In the genomic region with DNA sequence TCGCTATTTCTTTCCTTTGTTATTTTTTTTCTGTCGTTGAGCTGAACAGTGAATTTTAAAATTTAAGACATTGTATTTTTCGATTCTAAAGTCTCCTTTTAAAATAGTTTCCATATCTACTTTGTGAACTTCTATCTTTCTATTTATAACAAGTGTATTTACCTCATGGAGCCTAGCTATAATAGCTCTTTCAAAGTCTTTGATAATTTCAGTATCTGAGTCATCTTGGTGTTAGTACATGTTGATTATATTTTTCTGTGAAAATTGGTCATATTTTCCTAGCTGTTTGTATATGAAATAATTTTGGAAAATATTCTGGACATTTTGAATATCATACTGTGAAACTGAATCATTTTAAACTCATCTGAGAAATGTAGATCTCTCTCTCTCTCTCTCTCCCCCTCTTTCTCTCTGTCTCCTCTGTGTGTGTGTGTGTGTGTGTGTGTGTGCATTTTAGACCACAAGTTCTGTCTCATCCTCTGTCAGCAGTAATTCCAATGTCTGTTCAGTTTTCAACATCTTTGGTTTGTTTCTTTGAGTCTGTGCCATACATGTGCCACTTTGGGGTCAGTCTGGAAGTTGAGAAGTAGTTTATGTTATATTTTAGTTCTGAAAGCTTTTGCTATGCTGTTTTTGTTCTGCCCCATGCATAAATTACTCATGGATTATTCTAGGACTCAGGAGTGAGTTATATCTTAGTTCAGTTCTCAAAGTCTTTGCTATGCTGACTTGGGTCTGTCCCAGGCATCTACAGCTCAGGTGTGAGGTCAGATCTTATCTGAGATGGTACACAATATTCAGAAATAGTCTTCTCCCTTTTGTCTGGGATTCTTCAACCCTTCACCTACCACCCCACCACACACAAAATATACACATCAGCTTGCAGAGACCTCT, we compare ENCODE assay signal across 18 cellular contexts.
DNase-seq lines count a peak whose midpoint lies in the region; ATAC-seq, FAIRE-seq and TF ChIP-seq lines count a peak whose summit lies in the region.
"Had no signal": no experiment of that assay in that cellular context is flagged by ENCODE, and none has a peak within 500 bp of the region (broad histone marks: within the 10 kb centered on the region; RNA-seq: fewer than 3 reads in every experiment).

No MANE protein-coding gene starts in this region.

- no peaks in the 10 kb centered on the region for H3K9me3 ChIP-seq in kidney (ENCODE audit: control insufficient read depth in 1 of 2, low read length in 2 of 2)
- H3K9me3 ChIP-seq in CD8-positive, alpha-beta memory T cell (ENCODE audit: low read length) = no peaks in the 10 kb centered on the region

- CTCF ChIA-PET in CD8-positive, alpha-beta memory T cell (lab: Charles Lee) = no interaction called here

- no peak for DNase-seq in activated CD4-positive, CD25-positive, alpha-beta regulatory T cell (lab: John Stamatoyannopoulos, UW)
- no peak for DNase-seq in activated T-cell treated with anti-CD3 and anti-CD28 coated beads, Interleukin-2, amount 50 U/mL, for 72 hours
- no peak for DNase-seq in activated T-cell treated with anti-CD3 and anti-CD28 coated beads, Interleukin-2, amount 50 U/mL, for 48 hours
- no peak for DNase-seq in activated T-helper 1 cell treated with anti-CD3 and anti-CD28 coated beads, Interleukin-12 subunit alpha, Interleukin-12 subunit beta, Interleukin-2, Interleukin-4 antibody, amounts not matched to agents 30 ng/mL and 10 ng/mL and 1 ng/mL, durations not matched to agents 14 hours and 24 hours and 36 hours (ENCODE audit: low spot score)
- no peak for DNase-seq in kidney
- DNase-seq in CD8-positive, alpha-beta memory T cell = no peak
- DNase-seq in NAMALWA (ENCODE audit: low spot score) = no peak
- DNase-seq: DND-41, GOT3, MV-4-11, NCI-H1417 treated with DMSO at 0.1 percent for 48 hours, NCI-H187 treated with DMSO at 0.1 percent for 48 hours, NCI-H2227 treated with DMSO at 0.1 percent for 48 hours had no signal

- intact Hi-C loops in activated T-helper 1 cell treated with anti-CD3 and anti-CD28 coated beads, Interleukin-12 subunit alpha, Interleukin-12 subunit beta, Interleukin-2, Interleukin-4 antibody, amounts not matched to agents 30 ng/mL and 10 ng/mL and 1 ng/mL, durations not matched to agents 14 hours and 24 hours and 36 hours (cut with micrococcal nuclease) = no loop called here
- intact Hi-C loops in kidney (cut with DNase I) = no loop called here

- H3K36me3 ChIP-seq in kidney (ENCODE audit: control insufficient read depth in 1 of 2, insufficient read depth in 2 of 2, low read length in 2 of 2) = no peaks in the 10 kb centered on the region
- no peaks in the 10 kb centered on the region for H3K36me3 ChIP-seq in CD8-positive, alpha-beta memory T cell (ENCODE audit: insufficient read depth, low read length)

- ATAC-seq in activated CD4-positive, CD25-positive, alpha-beta regulatory T cell treated with anti-CD3 and anti-CD28 coated beads, Interleukin-2, amount 50 U/mL, for 24 hours = peak; percentile 77 to 81
- ATAC-seq in activated T-cell treated with anti-CD3 and anti-CD28 coated beads, Interleukin-2, amount 50 U/mL, for 72 hours (replicated peaks in 1 of 2) = peak; percentile 18 to 53

- FAIRE-seq in kidney (lab: Jason Lieb, UNC) = peak; percentile 69

- H3K4me1 ChIP-seq in kidney (ENCODE audit: control insufficient read depth in 1 of 2, insufficient read depth in 1 of 2, low read depth in 1 of 2, low read length in 2 of 2) = no peaks in the 10 kb centered on the region
- H3K4me1 ChIP-seq in CD8-positive, alpha-beta memory T cell (ENCODE audit: insufficient read depth, low read length) = no peaks in the 10 kb centered on the region

- H3K27me3 Mint-ChIP-seq in activated T-cell treated with anti-CD3 and anti-CD28 coated beads, Interleukin-2, amount 50 U/mL, for 72 hours (ENCODE audit: low read depth) = no peaks in the 10 kb centered on the region
- no peaks in the 10 kb centered on the region for H3K27me3 Mint-ChIP-seq in activated T-helper 1 cell treated with anti-CD3 and anti-CD28 coated beads, Interleukin-12 subunit alpha, Interleukin-12 subunit beta, Interleukin-2, Interleukin-4 antibody, amounts not matched to agents 30 ng/mL and 10 ng/mL and 1 ng/mL, durations not matched to agents 14 hours and 24 hours and 36 hours (ENCODE audit: insufficient read depth)
- H3K27me3 Mint-ChIP-seq in CD8-positive, alpha-beta memory T cell = no peaks in the 10 kb centered on the region

- no peak overlapping the region for H3K4me3 ChIP-seq in kidney (ENCODE audit: low read length in 2 of 2)
- H3K4me3 ChIP-seq in CD8-positive, alpha-beta memory T cell (ENCODE audit: low read length) = no peak overlapping the region

- no peak overlapping the region for H3K9ac ChIP-seq in kidney (ENCODE audit: low read length in 2 of 2)
- H3K9ac ChIP-seq: KMS-11 had no signal

- H3K9me3 Mint-ChIP-seq in activated T-cell treated with anti-CD3 and anti-CD28 coated beads, Interleukin-2, amount 50 U/mL, for 72 hours = peaks cover 0 to 2% of the 10 kb centered on the region in 2 donors
- H3K9me3 Mint-ChIP-seq in activated T-helper 1 cell treated with anti-CD3 and anti-CD28 coated beads, Interleukin-12 subunit alpha, Interleukin-12 subunit beta, Interleukin-2, Interleukin-4 antibody, amounts not matched to agents 30 ng/mL and 10 ng/mL and 1 ng/mL, durations not matched to agents 14 hours and 24 hours and 36 hours = peaks cover 3% of the 10 kb centered on the region
- no peaks in the 10 kb centered on the region for H3K9me3 Mint-ChIP-seq in CD8-positive, alpha-beta memory T cell

- no peak overlapping the region for H3K27ac ChIP-seq in kidney (ENCODE audit: low read depth in 2 of 2, low read length in 2 of 2)
- H3K27ac ChIP-seq in CD8-positive, alpha-beta memory T cell (ENCODE audit: low read depth, low read length) = no peak overlapping the region
- H3K27ac ChIP-seq: 22Rv1, HL-60, KMS-11 had no signal

- H3K27ac Mint-ChIP-seq in activated T-cell treated with anti-CD3 and anti-CD28 coated beads, Interleukin-2, amount 50 U/mL, for 72 hours = peak overlapping the region; percentile 8
- H3K27ac Mint-ChIP-seq in activated T-helper 1 cell treated with anti-CD3 and anti-CD28 coated beads, Interleukin-12 subunit alpha, Interleukin-12 subunit beta, Interleukin-2, Interleukin-4 antibody, amounts not matched to agents 30 ng/mL and 10 ng/mL and 1 ng/mL, durations not matched to agents 14 hours and 24 hours and 36 hours = peak overlapping the region; percentile 35
- H3K27ac Mint-ChIP-seq in CD8-positive, alpha-beta memory T cell = peak overlapping the region in 1 of 8 donors; percentile 51
- H3K27ac Mint-ChIP-seq: CD14-positive monocyte had no signal

- POLR2A ChIA-PET in CD8-positive, alpha-beta memory T cell (lab: Charles Lee) = interaction anchor here (0.7 kb wide), 1 partner anchor 270 kb away, joined by 4 read pairs; no protein-coding TSS in a partner anchor

- H3K4me1 Mint-ChIP-seq in activated T-cell treated with anti-CD3 and anti-CD28 coated beads, Interleukin-2, amount 50 U/mL, for 72 hours (ENCODE audit: low read depth) = peaks cover 13% of the 10 kb centered on the region
- peaks cover 15% of the 10 kb centered on the region for H3K4me1 Mint-ChIP-seq in activated T-helper 1 cell treated with anti-CD3 and anti-CD28 coated beads, Interleukin-12 subunit alpha, Interleukin-12 subunit beta, Interleukin-2, Interleukin-4 antibody, amounts not matched to agents 30 ng/mL and 10 ng/mL and 1 ng/mL, durations not matched to agents 14 hours and 24 hours and 36 hours (ENCODE audit: low read depth)
- H3K4me1 Mint-ChIP-seq in CD8-positive, alpha-beta memory T cell = peaks cover 9 to 16% (median 15%) of the 10 kb centered on the region in 3 donors
- H3K4me1 Mint-ChIP-seq: CD14-positive monocyte had no signal

- peak overlapping the region in 1 of 2 donors; percentile 42 for H3K4me3 Mint-ChIP-seq in activated T-cell treated with anti-CD3 and anti-CD28 coated beads, Interleukin-2, amount 50 U/mL, for 72 hours
- H3K4me3 Mint-ChIP-seq in activated T-helper 1 cell treated with anti-CD3 and anti-CD28 coated beads, Interleukin-12 subunit alpha, Interleukin-12 subunit beta, Interleukin-2, Interleukin-4 antibody, amounts not matched to agents 30 ng/mL and 10 ng/mL and 1 ng/mL, durations not matched to agents 14 hours and 24 hours and 36 hours = no peak overlapping the region
- H3K4me3 Mint-ChIP-seq in CD8-positive, alpha-beta memory T cell = no peak overlapping the region
- H3K4me3 Mint-ChIP-seq: CD14-positive monocyte had no signal

- TF ChIP-seq CTCF in kidney (IDR thresholded peaks at IDR 0.05; ENCODE audit: borderline replicate concordance, extremely low read depth, insufficient read depth) = no peak

- H3K27me3 ChIP-seq in CD8-positive, alpha-beta memory T cell (ENCODE audit: insufficient read depth, low read length, poor library complexity, severe bottlenecking) = no peaks in the 10 kb centered on the region

- peaks cover 0 to 2% of the 10 kb centered on the region in 2 donors for H3K36me3 Mint-ChIP-seq in activated T-cell treated with anti-CD3 and anti-CD28 coated beads, Interleukin-2, amount 50 U/mL, for 72 hours (ENCODE audit: insufficient read depth in 2 of 2)
- H3K36me3 Mint-ChIP-seq in activated T-helper 1 cell treated with anti-CD3 and anti-CD28 coated beads, Interleukin-12 subunit alpha, Interleukin-12 subunit beta, Interleukin-2, Interleukin-4 antibody, amounts not matched to agents 30 ng/mL and 10 ng/mL and 1 ng/mL, durations not matched to agents 14 hours and 24 hours and 36 hours (ENCODE audit: low read depth) = peaks cover 2% of the 10 kb centered on the region
- H3K36me3 Mint-ChIP-seq in CD8-positive, alpha-beta memory T cell = no peaks in the 10 kb centered on the region
- H3K36me3 Mint-ChIP-seq: CD14-positive monocyte had no signal
